In the genomic region with DNA sequence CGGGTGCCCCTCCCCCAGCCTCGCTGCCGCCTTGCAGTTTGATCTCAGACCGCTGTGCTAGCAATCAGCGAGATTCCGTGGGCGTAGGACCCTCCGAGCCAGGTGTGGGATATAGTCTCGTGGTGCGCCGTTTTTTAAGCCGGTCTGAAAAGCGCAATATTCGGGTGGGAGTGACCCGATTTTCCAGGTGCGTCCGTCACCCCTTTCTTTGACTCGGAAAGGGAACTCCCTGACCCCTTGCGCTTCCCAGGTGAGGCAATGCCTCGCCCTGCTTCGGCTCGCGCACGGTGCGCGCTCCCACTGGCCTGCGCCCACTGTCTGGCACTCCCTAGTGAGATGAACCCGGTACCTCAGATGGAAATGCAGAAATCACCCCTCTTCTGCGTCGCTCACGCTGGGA, we compare ENCODE assay signal across 7 cellular contexts. TPM values are rescaled to one million over a fixed set of nuclear protein-coding genes. Genes with fewer than 3 reads are reported as not detected.
DNase-seq lines count a peak whose midpoint lies in the region; FAIRE-seq and TF ChIP-seq lines count a peak whose summit lies in the region.
"Not testable (repeated sequence)": the region's sequence is repeated elsewhere in the genome, so short reads cannot be mapped to it uniquely, and the experiment has no call there.

No MANE protein-coding gene starts in this region.

- not testable (repeated sequence) for H3K27me3 Mint-ChIP-seq in T-helper 2 cell treated with Interferon-gamma antibody and Interleukin-4, amounts not matched to agents 5 μg/mL and 100 μg/mL, for 36 hours (ENCODE audit: low read depth); mesothelial cell of epicardium (ENCODE audit: low read depth); osteocyte (ENCODE audit: unreplicated experiment)

- not testable (repeated sequence) for H3K27ac ChIP-seq in HUES48 (ENCODE audit: low read depth, low read length)

- peak overlapping the region; percentile 69 for H3K4me3 ChIP-seq in HUES48 (ENCODE audit: low read depth, low read length)
- peak overlapping the region; percentile 20 for H3K4me3 ChIP-seq in bronchial epithelial cell (ENCODE audit: low read depth, low read length)
- peak overlapping the region; percentile 43 for H3K4me3 ChIP-seq in fibroblast of villous mesenchyme (ENCODE audit: low read depth, low read length)
- H3K4me3 ChIP-seq in iPS-15b (ENCODE audit: low read depth, low read length), result peak overlapping the region; percentile 20

- DNase-seq in T-helper 2 cell treated with Interferon-gamma antibody and Interleukin-4, amounts not matched to agents 5 μg/mL and 100 μg/mL, for 36 hours (ENCODE audit: low spot score); bronchial epithelial cell (ENCODE audit: low read depth); fibroblast of villous mesenchyme (ENCODE audit: low read depth); mesothelial cell of epicardium (ENCODE audit: low spot score in 2 of 2, unreplicated experiment in 2 of 2); osteocyte (ENCODE audit: extremely low spot score, unreplicated experiment): not testable (repeated sequence)

- not testable (repeated sequence) for H3K4me1 ChIP-seq in HUES48 (ENCODE audit: control insufficient read depth, insufficient read depth, low read length); iPS-15b (ENCODE audit: control insufficient read depth, insufficient read depth, low read length)

- H3K9ac ChIP-seq in HUES48 (ENCODE audit: low read depth, low read length) (peak overlapping the region; percentile 72; the same call in 1 of the 2 replicates), iPS-15b (ENCODE audit: low read depth, low read length) (peak overlapping the region; percentile 49)

- H3K4me3 Mint-ChIP-seq in T-helper 2 cell treated with Interferon-gamma antibody and Interleukin-4, amounts not matched to agents 5 μg/mL and 100 μg/mL, for 36 hours, result peak overlapping the region; percentile 15
- peak overlapping the region; percentile 76 for H3K4me3 Mint-ChIP-seq in mesothelial cell of epicardium
- peak overlapping the region; percentile 71 for H3K4me3 Mint-ChIP-seq in osteocyte (ENCODE audit: unreplicated experiment)

- H3K36me3 ChIP-seq in HUES48 (ENCODE audit: control insufficient read depth, insufficient read depth, low read length); bronchial epithelial cell (ENCODE audit: control insufficient read depth, insufficient read depth, low read length); iPS-15b (ENCODE audit: control insufficient read depth, insufficient read depth, low read length): not testable (repeated sequence)

- not testable (repeated sequence) for H3K27me3 ChIP-seq in HUES48 (ENCODE audit: control insufficient read depth, insufficient read depth, low read length); bronchial epithelial cell (ENCODE audit: control insufficient read depth, insufficient read depth, low read length); iPS-15b (ENCODE audit: control insufficient read depth, insufficient read depth, low read length)

- H3K9me3 ChIP-seq in HUES48 (ENCODE audit: control insufficient read depth, insufficient read depth, low read length); iPS-15b (ENCODE audit: control insufficient read depth, insufficient read depth, low read length): not testable (repeated sequence)

- not testable (repeated sequence) for FAIRE-seq in bronchial epithelial cell (lab: Jason Lieb, UNC)

- H3K36me3 Mint-ChIP-seq in T-helper 2 cell treated with Interferon-gamma antibody and Interleukin-4, amounts not matched to agents 5 μg/mL and 100 μg/mL, for 36 hours (ENCODE audit: low read depth); osteocyte (ENCODE audit: unreplicated experiment): not testable (repeated sequence)
- peaks cover 14% of the 10 kb centered on the region for H3K36me3 Mint-ChIP-seq in mesothelial cell of epicardium

- not testable (repeated sequence) for H3K4me1 Mint-ChIP-seq in T-helper 2 cell treated with Interferon-gamma antibody and Interleukin-4, amounts not matched to agents 5 μg/mL and 100 μg/mL, for 36 hours (ENCODE audit: low read depth); mesothelial cell of epicardium; osteocyte (ENCODE audit: unreplicated experiment)

- H3K9me3 Mint-ChIP-seq in T-helper 2 cell treated with Interferon-gamma antibody and Interleukin-4, amounts not matched to agents 5 μg/mL and 100 μg/mL, for 36 hours; mesothelial cell of epicardium; osteocyte (ENCODE audit: unreplicated experiment): not testable (repeated sequence)

- not testable (repeated sequence) for H3K27ac Mint-ChIP-seq in T-helper 2 cell treated with Interferon-gamma antibody and Interleukin-4, amounts not matched to agents 5 μg/mL and 100 μg/mL, for 36 hours
- H3K27ac Mint-ChIP-seq in mesothelial cell of epicardium (peak overlapping the region; percentile 87), osteocyte (ENCODE audit: unreplicated experiment) (peak overlapping the region; percentile 73)

- TF ChIP-seq CTCF in bronchial epithelial cell (IDR thresholded peaks at IDR 0.05; ENCODE audit: insufficient read depth, low read length, severe bottlenecking); fibroblast of villous mesenchyme (IDR thresholded peaks at IDR 0.05; ENCODE audit: insufficient read depth, low read depth, low read length); mesothelial cell of epicardium (IDR thresholded peaks at IDR 0.05; ENCODE audit: unreplicated experiment); osteocyte (IDR thresholded peaks at IDR 0.05): not testable (repeated sequence)

RNA-seq across cellular contexts. Expression of a gene that starts 14.5 kb away (rescaled TPM):
- total RNA-seq in bronchial epithelial cell (20.0 and 21.8 TPM in 2 replicates), fibroblast of villous mesenchyme (23.7 and 25.1 TPM in 2 replicates), mesothelial cell of epicardium (26.5 to 29.0 TPM (median 26.8 TPM) in 3 replicates), osteocyte (35.1 and 35.2 TPM in 2 replicates)

Comparison
In these comparisons a context has a peak if more than half of its experiments do, and no peak if none do; other contexts are left out.
1. H3K4me3 Mint-ChIP-seq: peak in every context shown above with its lines; median percentile 76 in mesothelial cell of epicardium; 71 in osteocyte; 15 in T-helper 2 cell treated with Interferon-gamma antibody and Interleukin-4, amounts not matched to agents 5 μg/mL and 100 μg/mL, for 36 hours.